ENCODE assay signal across 8 cellular contexts in the genomic region with DNA sequence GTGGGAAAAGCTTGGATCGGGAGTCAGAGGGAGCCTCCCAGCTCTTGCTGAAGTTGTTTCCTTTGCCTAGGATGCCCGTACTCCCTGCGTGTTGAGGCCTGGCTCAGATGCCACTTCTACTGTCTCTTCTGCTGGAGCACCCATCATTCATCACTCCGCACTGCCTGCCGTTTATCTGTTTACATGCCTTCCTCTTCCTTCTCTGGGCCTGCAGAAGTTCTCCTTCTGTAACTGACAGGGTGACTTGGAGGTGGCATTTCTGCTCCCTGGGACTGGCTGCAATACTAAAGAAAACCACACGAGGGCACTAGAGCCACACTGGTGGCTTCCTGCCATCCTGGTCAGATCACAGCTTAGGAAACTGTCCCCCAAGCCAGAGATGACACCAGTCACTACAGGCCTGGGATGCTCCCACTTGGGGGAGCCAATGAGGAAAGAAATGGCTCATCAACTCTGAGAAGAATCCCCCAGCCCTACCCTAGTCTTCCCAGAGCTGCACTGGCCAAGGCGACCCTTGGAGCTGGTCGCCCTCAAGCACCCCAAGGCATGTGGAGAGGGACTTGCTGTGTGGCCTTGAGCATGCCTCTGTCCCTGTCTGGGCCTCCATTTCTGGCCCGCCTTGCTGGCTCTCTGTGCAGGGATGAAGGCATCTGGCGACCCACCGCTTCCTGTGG. TPM values are rescaled to one million over a fixed set of nuclear protein-coding genes. Genes with fewer than 3 reads are reported as not detected.
DNase-seq lines count a peak whose midpoint lies in the region; ATAC-seq and TF ChIP-seq lines count a peak whose summit lies in the region.

No MANE protein-coding gene starts in this region.

- CTCF ChIA-PET in A673 (lab: Charles Lee), result interaction anchor here (0.5 to 1.7 kb wide), 12 partner anchors 10 to 519 kb away, joined by 3 to 12 read pairs (median 4); partner anchors contain the start of genes SHB and SLC25A51

- no peak overlapping the region for H3K27ac ChIP-seq in A673 (ENCODE audit: low read depth, low read length, poor library complexity, severe bottlenecking)
- no peak overlapping the region for H3K27ac ChIP-seq in lower lobe of right lung

- peak; percentile 98 for TF ChIP-seq CTCF in A673 (conservative IDR thresholded peaks at IDR 0.05; ENCODE audit: low read depth, low read length)
- TF ChIP-seq CTCF in lower lobe of right lung (IDR thresholded peaks at IDR 0.05), result peak; percentile 98

- ATAC-seq in GM18517 (IDR thresholded peaks at IDR 0.05; ENCODE audit: unreplicated experiment) (peak; percentile 83), HG03342 (IDR thresholded peaks at IDR 0.05; ENCODE audit: unreplicated experiment) (peak; percentile 67), lower lobe of right lung (peak; percentile 77 to 86)

- no TSS peak for BruUV-seq in A673 (replicated peaks; lab: Mats Ljungman, UMichigan)

- no peaks in the 10 kb centered on the region for H3K4me1 ChIP-seq in A673 (ENCODE audit: insufficient read depth, low read length, poor library complexity, severe bottlenecking)
- peaks cover 44% of the 10 kb centered on the region for H3K4me1 ChIP-seq in lower lobe of right lung

- intact Hi-C loops in A673 (cut with micrococcal nuclease; ENCODE audit: unreplicated experiment), result loop anchor here (1.0 to 10.0 kb wide), 5 partner anchors 155 to 521 kb away; partner anchors contain the start of gene SHB
- intact Hi-C loops in lower lobe of right lung (cut with DNase I), result loop anchor here (10.0 kb wide), 1 partner anchor 251 kb away; no protein-coding TSS in a partner anchor

- DNase-seq in A673 (ENCODE audit: low spot score), result peak; percentile 91
- DNase-seq in NCI-H524 treated with DMSO at 0.1 percent for 48 hours (lab: John Stamatoyannopoulos, UW), result peak; percentile 60
- DNase-seq in activated CD4-positive, alpha-beta T cell treated with anti-CD3 and anti-CD28 coated beads for 48 hours, result peak; percentile 87
- peak; percentile 75 to 77 for DNase-seq in dermis microvascular lymphatic vessel endothelial cell (ENCODE audit: low read depth in 2 of 2)
- DNase-seq in lower lobe of right lung, result peak; percentile 76
- DNase-seq in stimulated activated CD8-positive, alpha-beta memory T cell treated with anti-CD3 and anti-CD28 coated beads, Interleukin-12 subunit alpha, Interleukin-12 subunit beta, amount 100 ng/mL, for 4 hours (ENCODE audit: low read depth), result peak; percentile 61

- H3K4me3 ChIP-seq in A673 (ENCODE audit: low read depth, low read length, poor library complexity, severe bottlenecking), result no peak overlapping the region
- H3K4me3 ChIP-seq in lower lobe of right lung, result no peak overlapping the region

- H3K36me3 ChIP-seq in A673 (ENCODE audit: insufficient read depth, low read length, poor library complexity, severe bottlenecking), result peaks cover 3% of the 10 kb centered on the region
- peaks cover 6% of the 10 kb centered on the region for H3K36me3 ChIP-seq in lower lobe of right lung

- POLR2A ChIA-PET in A673 (lab: Charles Lee; ENCODE audit: low non-redundant PET), result interaction anchor here (0.6 kb wide), 1 partner anchor 148 kb away, joined by 3 read pairs; no protein-coding TSS in a partner anchor

- H3K27me3 ChIP-seq in A673 (replicated peaks; ENCODE audit: insufficient read depth, low read depth, low read length, poor library complexity) (no peaks in the 10 kb centered on the region), lower lobe of right lung (ENCODE audit: low read depth) (no peaks in the 10 kb centered on the region)

- H3K9me3 ChIP-seq in A673 (ENCODE audit: low read depth, low read length, poor library complexity, severe bottlenecking) (no peaks in the 10 kb centered on the region), lower lobe of right lung (no peaks in the 10 kb centered on the region)

RNA-seq across cellular contexts. Expression of gene SLC25A51, which starts 9.7 kb away (rescaled TPM):
- total RNA-seq in A673 (2021), result 36.3 and 40.8 TPM in 2 replicates
- total RNA-seq in dermis microvascular lymphatic vessel endothelial cell, result 66.1 TPM in 2 replicates
- 23.8 TPM for total RNA-seq in lower lobe of right lung
